ENCODE assay signal across 9 cellular contexts in genomic region chr4:89306486-89307184, GRCh38. TPM values are rescaled to one million over a fixed set of nuclear protein-coding genes. Genes with fewer than 3 reads are reported as not detected.
DNase-seq lines count a peak whose midpoint lies in the region; ATAC-seq and TF ChIP-seq lines count a peak whose summit lies in the region.
"Had no signal": no experiment of that assay in that cellular context is flagged by ENCODE, and none has a peak within 500 bp of the region (broad histone marks: within the 10 kb centered on the region; RNA-seq: fewer than 3 reads in every experiment).

No MANE protein-coding gene starts in this region.

- TF ChIP-seq CTCF in OCI-LY7 (conservative IDR thresholded peaks at IDR 0.05; ENCODE audit: low read length) (no peak), glutamatergic neuron (IDR thresholded peaks at IDR 0.05; ENCODE audit: partially characterized antibody, unreplicated experiment) (no peak), gastrocnemius medialis (IDR thresholded peaks at IDR 0.05 in 4 of 5, conservative IDR thresholded peaks at IDR 0.05 in 1 of 5) (no peak), prostate gland (IDR thresholded peaks at IDR 0.05) (no peak)

- H3K36me3 ChIP-seq in OCI-LY7 (ENCODE audit: insufficient read depth, low read length) (no peaks in the 10 kb centered on the region), gastrocnemius medialis (no peaks in the 10 kb centered on the region), prostate gland (no peaks in the 10 kb centered on the region)

- peak overlapping the region; percentile 94 for H3K27ac Mint-ChIP-seq in glutamatergic neuron (ENCODE audit: unreplicated experiment)

- no TSS peak for BruUV-seq in OCI-LY7 (replicated peaks; lab: Mats Ljungman, UMichigan)

- peak overlapping the region; percentile 56; the same call in 1 of the 2 replicates for H2AFZ ChIP-seq in OCI-LY7 (ENCODE audit: low read length)

- no peaks in the 10 kb centered on the region for H3K9me2 ChIP-seq in OCI-LY7 (ENCODE audit: insufficient read depth, low read length)

- no peak for ATAC-seq in gastrocnemius medialis
- ATAC-seq in HG02885 (IDR thresholded peaks at IDR 0.05; ENCODE audit: poor library complexity, unreplicated experiment), result no peak

- H4K20me1 ChIP-seq in OCI-LY7 (ENCODE audit: insufficient read depth, low read length), result no peaks in the 10 kb centered on the region

- intact Hi-C loops in OCI-LY7 (cut with micrococcal nuclease; ENCODE audit: unreplicated experiment) (loop anchor here (5.0 kb wide), 1 partner anchor 79 kb away; no protein-coding TSS in a partner anchor), gastrocnemius medialis (cut with DNase I; ENCODE audit: low total_unique reads) (loop anchor here (10.0 kb wide), 1 partner anchor 108 kb away; no protein-coding TSS in a partner anchor), prostate gland (cut with DNase I) (no loop called here)

- H3K9me3 ChIP-seq in OCI-LY7 (ENCODE audit: low read length) (no peaks in the 10 kb centered on the region), gastrocnemius medialis (no peaks in the 10 kb centered on the region), prostate gland (no peaks in the 10 kb centered on the region)

- peak overlapping the region; percentile 80 for H3K4me2 ChIP-seq in OCI-LY7 (ENCODE audit: low read length)

- DNase-seq in HEK293T (ENCODE audit: extremely low spot score) (no peak), OCI-LY7 (ENCODE audit: low spot score) (peak; percentile 42), glutamatergic neuron (peak; percentile 41), gastrocnemius medialis (no peak), NCI-H187 treated with DMSO at 0.1 percent for 48 hours (lab: John Stamatoyannopoulos, UW) (no peak), putamen (ENCODE audit: low spot score) (no peak), prostate gland (ENCODE audit: low spot score) (no peak)

- peaks cover 41% of the 10 kb centered on the region for H3K4me1 Mint-ChIP-seq in glutamatergic neuron (ENCODE audit: low read depth, unreplicated experiment)

- H3K4me3 ChIP-seq in OCI-LY7 (ENCODE audit: low read depth, low read length, poor library complexity, severe bottlenecking) (peak overlapping the region; percentile 82), gastrocnemius medialis (peak overlapping the region; percentile 54 to 74 (median 58)), prostate gland (peak overlapping the region in 1 of 2 donors; percentile 4)

- peak overlapping the region; percentile 98 for H3K4me3 Mint-ChIP-seq in glutamatergic neuron (ENCODE audit: unreplicated experiment)

- H3K27ac ChIP-seq in OCI-LY7 (ENCODE audit: low read depth, low read length, poor library complexity, severe bottlenecking) (peak overlapping the region; percentile 26), gastrocnemius medialis (peak overlapping the region in 3 of 4 donors; percentile 34 to 56 (median 35)), prostate gland (peak overlapping the region in 1 of 2 donors; percentile 30)

- peaks cover 57% of the 10 kb centered on the region for H3K4me1 ChIP-seq in OCI-LY7 (ENCODE audit: insufficient read depth, low read length, poor library complexity, severe bottlenecking)
- no peaks in the 10 kb centered on the region for H3K4me1 ChIP-seq in gastrocnemius medialis
- H3K4me1 ChIP-seq in prostate gland (replicated peaks), result no peaks in the 10 kb centered on the region

- no peak for TF ChIP-seq POLR2A in gastrocnemius medialis (IDR thresholded peaks at IDR 0.05)
- no peak for TF ChIP-seq POLR2A in prostate gland (IDR thresholded peaks at IDR 0.05)

- peaks cover 25% of the 10 kb centered on the region for H3K9me3 Mint-ChIP-seq in glutamatergic neuron (ENCODE audit: unreplicated experiment)

- peaks cover 5% of the 10 kb centered on the region for H3K36me3 Mint-ChIP-seq in glutamatergic neuron (ENCODE audit: unreplicated experiment)

- CTCF ChIA-PET in HEK293T (lab: Yijun Ruan, JAX) (no interaction called here), OCI-LY7 (lab: Charles Lee; ENCODE audit: unreplicated experiment) (no interaction called here)

- in situ Hi-C loops in gastrocnemius medialis (cut with MboI; ENCODE audit: low sequenced_read_pairs in 4 of 4), result no loop called here

- WGBS in prostate gland, result 67% methylated on average over 11 of the region's 11 CpGs

- peaks cover 48% of the 10 kb centered on the region; the same call in 1 of the 2 replicates for H3K79me2 ChIP-seq in OCI-LY7 (ENCODE audit: insufficient read depth, low read depth, low read length)

- H3K27me3 ChIP-seq in gastrocnemius medialis (peaks cover 6 to 22% (median 14%) of the 10 kb centered on the region in 3 donors), prostate gland (replicated peaks; ENCODE audit: insufficient read depth) (no peaks in the 10 kb centered on the region)

- POLR2A ChIA-PET in HEK293T (lab: Yijun Ruan, JAX) (no interaction called here), OCI-LY7 (lab: Charles Lee) (interaction anchor here (0.9 kb wide), 1 partner anchor 14 kb away, joined by 4 read pairs; no protein-coding TSS in a partner anchor)

- H3K27me3 Mint-ChIP-seq in glutamatergic neuron (ENCODE audit: unreplicated experiment), result peaks cover 20% of the 10 kb centered on the region

TF ChIP-seq in HEK293T, 16 proteins besides CTCF, POLR2A, EP300 and RAD21:
- no peak for TF ChIP-seq ARNT (IDR thresholded peaks at IDR 0.05)
- TF ChIP-seq SP1 (IDR thresholded peaks at IDR 0.05), result no peak
- peak; percentile 40; the same call in 1 of the 2 replicates for TF ChIP-seq PKNOX1 (IDR thresholded peaks at IDR 0.05)
- no peak for TF ChIP-seq FOXM1 (IDR thresholded peaks at IDR 0.05; ENCODE audit: borderline replicate concordance)
- no peak for TF ChIP-seq FOXK2 (IDR thresholded peaks at IDR 0.05)
- TF ChIP-seq TARDBP (IDR thresholded peaks at IDR 0.05), result no peak
- TF ChIP-seq L3MBTL2 (conservative IDR thresholded peaks at IDR 0.05), result 0 out of 2 replicates have a peak, but pooled peaks have one; percentile 11

RNA-seq across cellular contexts. Expression of gene GPRIN3, which starts 1.0 kb away (rescaled TPM):
- total RNA-seq in OCI-LY7 (2014; rRNA removed; shearing (Covaris generic)), result 3.6 and 4.6 TPM in 2 replicates
- total RNA-seq in OCI-LY7 (2022) (9.3 and 9.9 TPM in 2 replicates), glutamatergic neuron (ENCODE audit: unreplicated experiment) (94.3 TPM), gastrocnemius medialis (1 to 10 TPM; 1.2 to 3.1 (median 1.8) TPM), prostate gland (1 to 10 TPM in 1 of 2 donors, under 1 TPM in 1; 0.77 to 2.4 TPM)
- total RNA-seq: RPMI7951 had no signal

Comparison
In these comparisons a context has a peak if more than half of its experiments do, and no peak if none do; other contexts are left out.
1. DNase-seq: peak in OCI-LY7 (single experiment) and glutamatergic neuron (single experiment); none in HEK293T (single experiment), gastrocnemius medialis (0 of 2), NCI-H187 treated with DMSO at 0.1 percent for 48 hours (single experiment), putamen (single experiment) and prostate gland (single experiment).